In genomic region chr17:82537233-82537632, GRCh38 we compare ENCODE assay signal across 8 cellular contexts. TPM values are rescaled to one million over a fixed set of nuclear protein-coding genes. Genes with fewer than 3 reads are reported as not detected.
A peak's percentile ranks its signal among the peaks of the same experiment; 100 is the strongest.
DNase-seq lines count a peak whose midpoint lies in the region; ATAC-seq and TF ChIP-seq lines count a peak whose summit lies in the region.
"Not testable (repeated sequence)": the region's sequence is repeated elsewhere in the genome, so short reads cannot be mapped to it uniquely, and the experiment has no call there.

No MANE protein-coding gene starts in this region.

- H3K4me1 ChIP-seq in muscle layer of duodenum (ENCODE audit: control insufficient read depth in 1 of 2, insufficient read depth in 2 of 2, low read length in 2 of 2) (peaks cover 14 to 41% of the 10 kb centered on the region in 2 donors), skeletal muscle tissue (ENCODE audit: control insufficient read depth in 3 of 3, insufficient read depth in 3 of 3, low read length in 3 of 3) (peaks cover 41 to 44% (median 41%) of the 10 kb centered on the region in 3 donors), tibial nerve (peaks cover 4 to 85% (median 56%) of the 10 kb centered on the region in 4 donors)

- ATAC-seq in left ventricle myocardium superior, result not testable (repeated sequence)

- H3K4me3 Mint-ChIP-seq in endothelial cell (ENCODE audit: unreplicated experiment), result not testable (repeated sequence)

- intact Hi-C loops in left ventricle myocardium superior (cut with micrococcal nuclease), result not testable (repeated sequence)

- not testable (repeated sequence) for H3K27me3 ChIP-seq in brain microvascular endothelial cell (replicated peaks); muscle layer of duodenum (ENCODE audit: low read depth, low read length); skeletal muscle tissue (ENCODE audit: control insufficient read depth in 3 of 3, insufficient read depth in 3 of 3, low read length in 3 of 3); tibial nerve

- H3K4me1 Mint-ChIP-seq in endothelial cell (ENCODE audit: unreplicated experiment), result peaks cover 27% of the 10 kb centered on the region

- not testable (repeated sequence) for TF ChIP-seq EP300 in tibial nerve (IDR thresholded peaks at IDR 0.05)

- in situ Hi-C loops in brain microvascular endothelial cell (cut with HindIII; ENCODE audit: low pct_ligation_motif_present, low sequenced_read_pairs), result not testable (repeated sequence)

- not testable (repeated sequence) for H3K27me3 Mint-ChIP-seq in endothelial cell (ENCODE audit: unreplicated experiment)

- 35 to 50% methylated on average over 9 of the region's 9 CpGs for WGBS in tibial nerve, 2 donors

- H3K27ac Mint-ChIP-seq in endothelial cell (ENCODE audit: unreplicated experiment), result peak overlapping the region; percentile 72

- not testable (repeated sequence) for TF ChIP-seq POLR2A in tibial nerve (IDR thresholded peaks at IDR 0.05)

- DNase-seq in EH (ENCODE audit: low read depth) (peak; percentile 26), left ventricle myocardium superior (peak; percentile 13)
- DNase-seq in SK-N-MC (ENCODE audit: low read depth, low spot score); brain microvascular endothelial cell; endothelial cell (ENCODE audit: low spot score); tibial nerve (ENCODE audit: low spot score in 2 of 2): not testable (repeated sequence)

- H3K4me3 ChIP-seq in SK-N-MC; brain microvascular endothelial cell (ENCODE audit: low read depth, low read length); skeletal muscle tissue (ENCODE audit: low read length in 3 of 3): not testable (repeated sequence)
- peak overlapping the region in 1 of 2 donors; percentile 42 for H3K4me3 ChIP-seq in muscle layer of duodenum (ENCODE audit: low read depth in 1 of 2, low read length in 2 of 2)
- H3K4me3 ChIP-seq in tibial nerve, result peak overlapping the region in 2 of 4 donors; percentile 0 to 32

- not testable (repeated sequence) for H3K9ac ChIP-seq in SK-N-MC (ENCODE audit: insufficient read length)
- peak overlapping the region in 1 of 3 donors; percentile 74 for H3K9ac ChIP-seq in skeletal muscle tissue (ENCODE audit: low read depth in 1 of 3, low read length in 3 of 3)

- not testable (repeated sequence) for H3K9me3 Mint-ChIP-seq in endothelial cell (ENCODE audit: unreplicated experiment)

- H3K27ac ChIP-seq in SK-N-MC (peak overlapping the region; percentile 90; the same call in 1 of the 2 replicates), brain microvascular endothelial cell (peak overlapping the region; percentile 92), muscle layer of duodenum (ENCODE audit: low read length) (peak overlapping the region; percentile 88), skeletal muscle tissue (ENCODE audit: low read depth, low read length) (peak overlapping the region; percentile 92), tibial nerve (peak overlapping the region; percentile 69 to 98 (median 88))

- H3K36me3 ChIP-seq in SK-N-MC (ENCODE audit: insufficient read depth, low read length); brain microvascular endothelial cell (replicated peaks); muscle layer of duodenum (ENCODE audit: control insufficient read depth in 1 of 2, insufficient read depth in 2 of 2, low read length in 2 of 2); skeletal muscle tissue (ENCODE audit: control insufficient read depth in 3 of 3, insufficient read depth in 3 of 3, low read length in 3 of 3); tibial nerve: not testable (repeated sequence)

- H3K36me3 Mint-ChIP-seq in endothelial cell (ENCODE audit: low read depth, unreplicated experiment), result not testable (repeated sequence)

- H3K9me3 ChIP-seq in SK-N-MC (ENCODE audit: low read depth, low read length); muscle layer of duodenum (ENCODE audit: control insufficient read depth in 1 of 2, low read length in 2 of 2); skeletal muscle tissue (ENCODE audit: control insufficient read depth in 3 of 3, low read length in 3 of 3); tibial nerve: not testable (repeated sequence)

- not testable (repeated sequence) for TF ChIP-seq CTCF in brain microvascular endothelial cell (IDR thresholded peaks at IDR 0.05; ENCODE audit: low read depth, low read length, missing control alignments); endothelial cell (IDR thresholded peaks at IDR 0.05; ENCODE audit: unreplicated experiment); tibial nerve (IDR thresholded peaks at IDR 0.05)

RNA-seq across cellular contexts. Expression of gene FOXK2, which starts 17.7 kb away (rescaled TPM):
- total RNA-seq in endothelial cell (ENCODE audit: unreplicated experiment), result 64.3 TPM
- total RNA-seq in left ventricle myocardium superior, result 41.5 TPM
- 27.7 TPM for total RNA-seq in skeletal muscle tissue
- total RNA-seq in tibial nerve, result 10 to 100 TPM; 29.6 to 65.4 (median 33.3) TPM
